20 cellular contexts compared by ENCODE assay signal in genomic region chr12:49292729-49293055, GRCh38. TPM values are rescaled to one million over a fixed set of nuclear protein-coding genes. Genes with fewer than 3 reads are reported as not detected.
DNase-seq lines count a peak whose midpoint lies in the region; ATAC-seq and TF ChIP-seq lines count a peak whose summit lies in the region.
"Had no signal": no experiment of that assay in that cellular context is flagged by ENCODE, and none has a peak within 500 bp of the region (broad histone marks: within the 10 kb centered on the region; RNA-seq: fewer than 3 reads in every experiment).

No MANE protein-coding gene starts in this region.

- H3K4me3 ChIP-seq in right cardiac atrium (ENCODE audit: low read length) = no peak overlapping the region
- H3K4me3 ChIP-seq: upper lobe of left lung had no signal

- H3K27ac ChIP-seq in RWPE1 (peak overlapping the region; percentile 85), right cardiac atrium (ENCODE audit: low read length) (no peak overlapping the region)

- H3K36me3 Mint-ChIP-seq in T-helper 17 cell (ENCODE audit: low read depth) = no peaks in the 10 kb centered on the region
- H3K36me3 Mint-ChIP-seq: natural killer cell treated with Interleukin-12 subunit alpha and Interleukin-12 subunit beta and Interleukin-15 and Interleukin-18, amount 100 ng/mL, for 72 hours had no signal

- peaks cover 43% of the 10 kb centered on the region for H3K27me3 Mint-ChIP-seq in T-helper 17 cell

- H3K9me3 ChIP-seq in right cardiac atrium (ENCODE audit: control insufficient read depth, low read length) (no peaks in the 10 kb centered on the region), T-helper 17 cell (ENCODE audit: control insufficient read depth, low read length, poor library complexity, severe bottlenecking) (no peaks in the 10 kb centered on the region)
- H3K9me3 ChIP-seq: esophagus muscularis mucosa, upper lobe of left lung had no signal

- peaks cover 12% of the 10 kb centered on the region for H3K4me1 Mint-ChIP-seq in T-helper 17 cell

- H3K4me1 ChIP-seq in right cardiac atrium (ENCODE audit: control insufficient read depth, insufficient read depth, low read length) = peaks cover 4% of the 10 kb centered on the region

- H3K27ac Mint-ChIP-seq in T-helper 17 cell = no peak overlapping the region
- H3K27ac Mint-ChIP-seq: natural killer cell treated with Interleukin-12 subunit alpha and Interleukin-12 subunit beta and Interleukin-15 and Interleukin-18, amount 100 ng/mL, for 72 hours had no signal

- no peak overlapping the region for H3K4me3 Mint-ChIP-seq in T-helper 17 cell
- H3K4me3 Mint-ChIP-seq: natural killer cell treated with Interleukin-12 subunit alpha and Interleukin-12 subunit beta and Interleukin-15 and Interleukin-18, amount 100 ng/mL, for 72 hours had no signal

- 61% methylated on average over 7 of the region's 7 CpGs for WGBS in right cardiac atrium

- no peak for DNase-seq in left cardiac atrium
- DNase-seq in Right ventricle myocardium superior = no peak
- no peak for DNase-seq in RWPE1 (ENCODE audit: low spot score)
- DNase-seq in right cardiac atrium = no peak
- DNase-seq in effector CD4-positive, alpha-beta T cell = no peak
- DNase-seq in activated CD8-positive, alpha-beta memory T cell treated with anti-CD3 and anti-CD28 coated beads for 24 hours = no peak
- no peak for DNase-seq in T-helper 17 cell
- DNase-seq: ACHN; activated CD4-positive, alpha-beta T cell treated with anti-CD3 and anti-CD28 coated beads, Interleukin-2, amount 50 U/mL, for 1 hour; amniotic stem cell; cortex of kidney; hippocampal formation; NCI-H226 had no signal

- CTCF ChIA-PET in RWPE1 (lab: Yijun Ruan, JAX) = interaction anchor here (0.7 to 1.0 kb wide), 2 partner anchors 50 to 58 kb away, joined by 3 read pairs; no protein-coding TSS in a partner anchor

- ATAC-seq in left cardiac atrium = peak; percentile 20 to 60
- no peak for ATAC-seq in Right ventricle myocardium superior (ENCODE audit: poor library complexity)
- ATAC-seq in right cardiac atrium = peak; percentile 41 to 44
- no peak for ATAC-seq in T-helper 17 cell
- no peak for ATAC-seq in GM18520 (IDR thresholded peaks at IDR 0.05; ENCODE audit: unreplicated experiment)
- ATAC-seq: natural killer cell treated with Interleukin-12 subunit alpha and Interleukin-12 subunit beta and Interleukin-15 and Interleukin-18, amount 100 ng/mL, for 72 hours had no signal

- intact Hi-C loops in left cardiac atrium (cut with DNase I) = loop anchor here in 1 of 2 donors (10.0 kb wide), 1 partner anchor 52 kb away; the partner anchor contains the start of gene DNAJC22
- intact Hi-C loops in Right ventricle myocardium superior (cut with DNase I) = no loop called here
- intact Hi-C loops in right cardiac atrium (cut with DNase I) = loop anchor here in 1 of 4 donors (5.0 kb wide), 1 partner anchor 50 kb away; no protein-coding TSS in a partner anchor

- POLR2A ChIA-PET in RWPE1 (lab: Yijun Ruan, JAX; ENCODE audit: low non-redundant PET) = interaction anchor here (1.0 kb wide), 2 partner anchors 16 to 162 kb away, joined by 3 read pairs; no protein-coding TSS in a partner anchor

- no peaks in the 10 kb centered on the region for H3K27me3 ChIP-seq in right cardiac atrium (ENCODE audit: control insufficient read depth, insufficient read depth)

- no peak for TF ChIP-seq CTCF in RWPE1 (conservative IDR thresholded peaks at IDR 0.05; ENCODE audit: low read depth)

RNA-seq across cellular contexts. Expression of gene PRPH, which starts 2.3 kb away (rescaled TPM):
- total RNA-seq in left cardiac atrium (under 1 TPM in 1 of 2 donors, not detected in 1; 0.59 TPM), Right ventricle myocardium superior (not detected), right cardiac atrium (1 to 10 TPM in 1 of 4 donors, under 1 TPM in 3; 0.57 to 1.8 (median 0.94) TPM), T-helper 17 cell (not detected)
- 2.0 TPM for polyA plus RNA-seq in right cardiac atrium
- total RNA-seq: HT-29; natural killer cell treated with Interleukin-12 subunit alpha and Interleukin-12 subunit beta and Interleukin-15 and Interleukin-18, amount 100 ng/mL, for 72 hours; T-helper 2 cell treated with Interferon-gamma antibody and Interleukin-4, amounts not matched to agents 100 ng/mL and 5 ng/mL, for 36 hours had no signal

RNA-seq across cellular contexts. Expression of gene TUBA1C, which starts 27.8 kb away (rescaled TPM):
- total RNA-seq in left cardiac atrium (10 to 100 TPM; 68.0 to 99.9 TPM), Right ventricle myocardium superior (50.9 TPM), right cardiac atrium (10 to 100 TPM; 34.2 to 71.7 (median 66.7) TPM), T-helper 17 cell (10 to 100 TPM; 49.7 to 66.7 TPM)
- 106 TPM for polyA plus RNA-seq in right cardiac atrium

RNA-seq across cellular contexts. Expression of gene TROAP, which starts 30.4 kb away (rescaled TPM):
- 1 to 10 TPM in 1 of 2 donors, not detected in 1; 1.5 TPM for total RNA-seq in left cardiac atrium
- 0.67 TPM for total RNA-seq in Right ventricle myocardium superior
- 1 to 10 TPM in 1 of 4 donors, under 1 TPM in 2, not detected in 1; 0.65 to 1.7 (median 0.93) TPM for total RNA-seq in right cardiac atrium
- polyA plus RNA-seq in right cardiac atrium = 0.25 TPM
- under 1 TPM in 1 of 2 donors, not detected in 1; 0.55 TPM for total RNA-seq in T-helper 17 cell

RNA-seq across cellular contexts. Expression of gene C1QL4, which starts 44.3 kb away (rescaled TPM):
- not detected for total RNA-seq in left cardiac atrium
- not detected for total RNA-seq in Right ventricle myocardium superior
- total RNA-seq in right cardiac atrium = not detected
- polyA plus RNA-seq in right cardiac atrium = not detected
- total RNA-seq in T-helper 17 cell = not detected
- total RNA-seq: esophagus muscularis mucosa; HT-29; MCF 10A; natural killer cell treated with Interleukin-12 subunit alpha and Interleukin-12 subunit beta and Interleukin-15 and Interleukin-18, amount 100 ng/mL, for 72 hours; T-helper 2 cell treated with Interferon-gamma antibody and Interleukin-4, amounts not matched to agents 100 ng/mL and 5 ng/mL, for 36 hours; upper lobe of left lung had no signal

RNA-seq across cellular contexts. Expression of gene DNAJC22, which starts 54.0 kb away (rescaled TPM):
- total RNA-seq in left cardiac atrium (under 1 TPM; 0.47 to 0.68 TPM), Right ventricle myocardium superior (0.16 TPM), right cardiac atrium (under 1 TPM; 0.24 to 0.86 (median 0.44) TPM), T-helper 17 cell (not detected)
- 0.09 TPM for polyA plus RNA-seq in right cardiac atrium
- total RNA-seq: natural killer cell treated with Interleukin-12 subunit alpha and Interleukin-12 subunit beta and Interleukin-15 and Interleukin-18, amount 100 ng/mL, for 72 hours had no signal

Comparison
In these comparisons a context has a peak if more than half of its experiments do, and no peak if none do; other contexts are left out.
1. ATAC-seq: peak in left cardiac atrium (2 of 2) and right cardiac atrium (2 of 2); none in Right ventricle myocardium superior (single experiment), T-helper 17 cell (single experiment) and GM18520 (single experiment).